Comparison of ENCODE assay signal across 12 cellular contexts in genomic region chr10:125085281-125085680, GRCh38.
DNase-seq lines count a peak whose midpoint lies in the region; ATAC-seq and TF ChIP-seq lines count a peak whose summit lies in the region.
"Had no signal": no experiment of that assay in that cellular context is flagged by ENCODE, and none has a peak within 500 bp of the region (broad histone marks: within the 10 kb centered on the region; RNA-seq: fewer than 3 reads in every experiment).

No MANE protein-coding gene starts in this region.

- no TSS peak for BruUV-seq in Caco-2 (replicated peaks; lab: Mats Ljungman, UMichigan)

- H3K27ac ChIP-seq in SJSA1, result 0 out of 2 replicates have a peak overlapping the region, but pooled peaks have one; percentile 91
- H3K27ac ChIP-seq: BLaER1 treated with 17β-estradiol and CSF1 and Interleukin-3, amounts not matched to agents 10 nM and 100 nM had no signal

- no peak for DNase-seq in Caco-2
- no peak for DNase-seq in SJSA1 (ENCODE audit: low read depth in 1 of 2, low spot score in 2 of 2)
- DNase-seq in fibroblast of peridontal ligament (ENCODE audit: extremely low read depth), result peak; percentile 8
- no peak for DNase-seq in progenitor cell of endocrine pancreas (ENCODE audit: low spot score, unreplicated experiment)
- no peak for DNase-seq in HUDEP-2 (lab: John Stamatoyannopoulos, UW; ENCODE audit: unreplicated experiment in 76 of 76)
- DNase-seq in activated CD8-positive, alpha-beta memory T cell treated with anti-CD3 and anti-CD28 coated beads, Interleukin-2, amount 50 U/mL, for 48 hours, result no peak
- DNase-seq: activated CD4-positive, alpha-beta memory T cell treated with anti-CD3 and anti-CD28 coated beads, Interleukin-2, amount 10 ng/mL, durations not matched to agents 7 days and 5 days; left colon; NCI-H524 treated with DMSO at 0.1 percent for 48 hours had no signal

- POLR2A ChIA-PET in Caco-2 (lab: Charles Lee), result no interaction called here

- TF ChIP-seq CTCF in Caco-2 (IDR thresholded peaks at IDR 0.05; ENCODE audit: insufficient read depth in 1 of 2, low read depth in 1 of 2, low read length in 1 of 2, severe bottlenecking in 1 of 2, unreplicated experiment in 1 of 2), result no peak
- no peak for TF ChIP-seq CTCF in progenitor cell of endocrine pancreas (IDR thresholded peaks at IDR 0.05; ENCODE audit: unreplicated experiment)

- no peaks in the 10 kb centered on the region for H3K9me3 Mint-ChIP-seq in Caco-2 (ENCODE audit: unreplicated experiment)
- H3K9me3 Mint-ChIP-seq in progenitor cell of endocrine pancreas (ENCODE audit: low read depth), result no peaks in the 10 kb centered on the region
- H3K9me3 Mint-ChIP-seq: activated CD4-positive, alpha-beta memory T cell treated with anti-CD3 and anti-CD28 coated beads, Interleukin-2, amount 10 ng/mL, durations not matched to agents 7 days and 5 days had no signal

- H3K9me3 ChIP-seq in Caco-2 (no peaks in the 10 kb centered on the region), SJSA1 (replicated peaks) (no peaks in the 10 kb centered on the region)
- H3K9me3 ChIP-seq: BLaER1 treated with 17β-estradiol and CSF1 and Interleukin-3, amounts not matched to agents 10 nM and 100 nM had no signal

- H3K4me1 ChIP-seq in Caco-2 (no peaks in the 10 kb centered on the region), SJSA1 (replicated peaks) (peaks cover 43% of the 10 kb centered on the region)

- H3K36me3 ChIP-seq in Caco-2 (ENCODE audit: control insufficient read depth, insufficient read depth, low read length) (no peaks in the 10 kb centered on the region; the same call in 1 of the 2 replicates), SJSA1 (peaks cover 39% of the 10 kb centered on the region)

- H3K27me3 ChIP-seq in Caco-2 (replicated peaks; ENCODE audit: control insufficient read depth, insufficient read depth, low read length), result no peaks in the 10 kb centered on the region
- H3K27me3 ChIP-seq in SJSA1 (replicated peaks), result no peaks in the 10 kb centered on the region
- H3K27me3 ChIP-seq: BLaER1 treated with 17β-estradiol and CSF1 and Interleukin-3, amounts not matched to agents 10 nM and 100 nM had no signal

- CTCF ChIA-PET in Caco-2 (lab: Charles Lee), result no interaction called here

- H3K4me3 ChIP-seq in Caco-2 (ENCODE audit: low read depth, low read length), result no peak overlapping the region
- no peak overlapping the region for H3K4me3 ChIP-seq in SJSA1
- H3K4me3 ChIP-seq: BLaER1 treated with 17β-estradiol and CSF1 and Interleukin-3, amounts not matched to agents 10 nM and 100 nM had no signal

- H3K36me3 Mint-ChIP-seq in Caco-2 (ENCODE audit: insufficient read depth, unreplicated experiment), result peaks cover 78% of the 10 kb centered on the region
- peaks cover 22% of the 10 kb centered on the region for H3K36me3 Mint-ChIP-seq in progenitor cell of endocrine pancreas (ENCODE audit: insufficient read depth)

- ATAC-seq in HG02973 (IDR thresholded peaks at IDR 0.05; ENCODE audit: unreplicated experiment), result no peak
- no peak for ATAC-seq in GM18502 (IDR thresholded peaks at IDR 0.05; ENCODE audit: poor library complexity, unreplicated experiment)

- H3K4me1 Mint-ChIP-seq in Caco-2 (ENCODE audit: low read depth, unreplicated experiment) (no peaks in the 10 kb centered on the region), progenitor cell of endocrine pancreas (ENCODE audit: low read depth) (peaks cover 42% of the 10 kb centered on the region)
- H3K4me1 Mint-ChIP-seq: activated CD4-positive, alpha-beta memory T cell treated with anti-CD3 and anti-CD28 coated beads, Interleukin-2, amount 10 ng/mL, durations not matched to agents 7 days and 5 days had no signal

- H3K27ac Mint-ChIP-seq in Caco-2 (ENCODE audit: unreplicated experiment) (peak overlapping the region; percentile 20), progenitor cell of endocrine pancreas (peak overlapping the region; percentile 69)
- H3K27ac Mint-ChIP-seq: activated CD4-positive, alpha-beta memory T cell treated with anti-CD3 and anti-CD28 coated beads, Interleukin-2, amount 10 ng/mL, durations not matched to agents 7 days and 5 days had no signal

- intact Hi-C loops in Caco-2 (cut with micrococcal nuclease; ENCODE audit: unreplicated experiment), result no loop called here

- no peak overlapping the region for H3K4me3 Mint-ChIP-seq in Caco-2 (ENCODE audit: unreplicated experiment)
- H3K4me3 Mint-ChIP-seq in progenitor cell of endocrine pancreas (ENCODE audit: low read depth), result no peak overlapping the region
- H3K4me3 Mint-ChIP-seq: activated CD4-positive, alpha-beta memory T cell treated with anti-CD3 and anti-CD28 coated beads, Interleukin-2, amount 10 ng/mL, durations not matched to agents 7 days and 5 days had no signal

- H3K27me3 Mint-ChIP-seq in Caco-2 (ENCODE audit: insufficient read depth, unreplicated experiment) (no peaks in the 10 kb centered on the region), progenitor cell of endocrine pancreas (no peaks in the 10 kb centered on the region)
